ENCODE assay signal across 8 cellular contexts in the genomic region with DNA sequence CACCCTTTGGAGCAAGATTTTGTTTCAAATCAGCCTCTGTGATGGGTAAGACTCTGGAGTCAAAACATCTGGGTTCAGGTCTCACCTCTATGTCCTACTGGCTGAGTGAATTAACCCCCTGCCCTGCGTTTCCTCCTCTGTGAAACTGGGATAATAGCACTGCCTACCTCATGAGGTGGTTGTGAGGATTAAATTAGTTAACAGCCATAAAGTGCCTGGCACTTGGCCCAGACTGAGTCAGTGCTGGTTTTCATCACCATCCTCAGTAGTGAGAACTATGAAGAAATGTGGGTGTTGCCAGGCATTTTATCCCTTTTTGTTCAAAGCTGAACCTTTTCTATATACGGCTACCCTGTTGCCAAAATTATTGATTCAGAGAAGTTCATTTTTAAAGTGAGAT. TPM values are rescaled to one million over a fixed set of nuclear protein-coding genes. Genes with fewer than 3 reads are reported as not detected.
DNase-seq lines count a peak whose midpoint lies in the region; ATAC-seq, FAIRE-seq and TF ChIP-seq lines count a peak whose summit lies in the region.

No MANE protein-coding gene starts in this region.

- 0 out of 2 replicates have a peak overlapping the region, but pooled peaks have one; percentile 19 for H3K4me2 ChIP-seq in HCT116 (ENCODE audit: low read length)

- no peak overlapping the region for H3K27ac Mint-ChIP-seq in nephron progenitor cell

- no peaks in the 10 kb centered on the region for H3K4me1 Mint-ChIP-seq in nephron progenitor cell

- H3K4me3 ChIP-seq in HCT116 (replicated peaks in 1 of 2; ENCODE audit: low read depth in 1 of 2, low read length in 2 of 2) (no peak overlapping the region), body of pancreas (no peak overlapping the region), left lung (no peak overlapping the region)

- no peak for FAIRE-seq in GM12892 (lab: Jason Lieb, UNC)

- no peak overlapping the region for H3K4me3 Mint-ChIP-seq in nephron progenitor cell

- H3K9me3 Mint-ChIP-seq in nephron progenitor cell, result no peaks in the 10 kb centered on the region

- no peaks in the 10 kb centered on the region for H3K9me3 ChIP-seq in HCT116 (ENCODE audit: control insufficient read depth in 1 of 2, insufficient read depth in 1 of 2, low read depth in 1 of 2, low read length in 2 of 2)
- no peaks in the 10 kb centered on the region for H3K9me3 ChIP-seq in body of pancreas
- H3K9me3 ChIP-seq in left lung, result no peaks in the 10 kb centered on the region

- H4K20me1 ChIP-seq in HCT116 (ENCODE audit: insufficient read depth), result no peaks in the 10 kb centered on the region

- TF ChIP-seq POLR2A in HCT116 (IDR thresholded peaks at IDR 0.05; ENCODE audit: borderline replicate concordance, extremely low read depth, insufficient read depth, insufficient read length) (no peak), body of pancreas (IDR thresholded peaks at IDR 0.05) (no peak), GM12892 (IDR thresholded peaks at IDR 0.05; ENCODE audit: low read depth, low read length) (no peak)

- H3K27me3 ChIP-seq in HCT116 (ENCODE audit: insufficient read depth, low read length), result no peaks in the 10 kb centered on the region
- H3K27me3 ChIP-seq in body of pancreas, result no peaks in the 10 kb centered on the region
- no peaks in the 10 kb centered on the region for H3K27me3 ChIP-seq in left lung

- RAD21 ChIA-PET in HCT116 (lab: Charles Lee; ENCODE audit: low non-redundant PET in 1 of 2, low total read pairs in 2 of 2, uncharacterized antibody in 2 of 2, unreplicated experiment in 2 of 2), result no interaction called here

- no peak for TF ChIP-seq CTCF in HCT116 (IDR thresholded peaks at IDR 0.05 in 2 of 3, conservative IDR thresholded peaks at IDR 0.05 in 1 of 3; ENCODE audit: borderline replicate concordance in 1 of 3, insufficient read depth in 1 of 3, low read depth in 2 of 3, low read length in 2 of 3)
- TF ChIP-seq CTCF in body of pancreas (IDR thresholded peaks at IDR 0.05), result no peak
- no peak for TF ChIP-seq CTCF in left lung (IDR thresholded peaks at IDR 0.05)
- no peak for TF ChIP-seq CTCF in nephron progenitor cell (IDR thresholded peaks at IDR 0.05)

- DNase-seq in AG08395 (ENCODE audit: low spot score), result peak; percentile 51
- DNase-seq in HCT116 (ENCODE audit: low read depth, low spot score), result peak; percentile 4
- DNase-seq in body of pancreas, result peak in 3 of 4 donors; percentile 10 to 51 (median 20)
- peak in 1 of 2 donors; percentile 71 for DNase-seq in left lung
- no peak for DNase-seq in GOT3 (lab: John Stamatoyannopoulos, UW)
- no peak for DNase-seq in nephron progenitor cell
- DNase-seq in NCI-H510A treated with DMSO at 0.1 percent for 48 hours (lab: John Stamatoyannopoulos, UW), result no peak
- no peak for DNase-seq in GM12892 (ENCODE audit: insufficient read length)

- CTCF ChIA-PET in HCT116 (lab: Charles Lee), result no interaction called here

- peaks cover 5% of the 10 kb centered on the region; the same call in 1 of the 2 replicates for H3K79me2 ChIP-seq in HCT116 (ENCODE audit: insufficient read depth, low read length)

- ATAC-seq in HCT116, result peak; percentile 36; the same call in 1 of the 2 replicates
- ATAC-seq in body of pancreas, result no peak
- ATAC-seq in left lung, result peak; percentile 80

- peaks cover 28 to 32% of the 10 kb centered on the region in 2 experiments for H3K36me3 ChIP-seq in HCT116 (ENCODE audit: control insufficient read depth in 1 of 2, insufficient read depth in 2 of 2, low read length in 2 of 2)
- H3K36me3 ChIP-seq in body of pancreas (replicated peaks in 1 of 2; ENCODE audit: insufficient read depth in 1 of 2, low read depth in 2 of 2), result peaks cover 0 to 17% of the 10 kb centered on the region in 2 donors
- H3K36me3 ChIP-seq in left lung, result peaks cover 0 to 61% of the 10 kb centered on the region in 2 donors

- no TSS peak for BruUV-seq in HCT116 (replicated peaks; lab: Mats Ljungman, UMichigan)

- H2AFZ ChIP-seq in HCT116 (ENCODE audit: low read depth, low read length, poor library complexity, severe bottlenecking), result no peak overlapping the region

- peaks cover 0 to 8% of the 10 kb centered on the region in 2 experiments; a peak in 2 of 4 replicates for H3K4me1 ChIP-seq in HCT116 (ENCODE audit: control insufficient read depth in 1 of 2, insufficient read depth in 2 of 2, low read length in 2 of 2)
- H3K4me1 ChIP-seq in body of pancreas, result no peaks in the 10 kb centered on the region
- H3K4me1 ChIP-seq in left lung, result peaks cover 0 to 15% of the 10 kb centered on the region in 2 donors

- no peak overlapping the region for H3K27ac ChIP-seq in HCT116 (ENCODE audit: low read depth, low read length)
- H3K27ac ChIP-seq in body of pancreas, result no peak overlapping the region
- no peak overlapping the region for H3K27ac ChIP-seq in left lung

- H3K9me2 ChIP-seq in HCT116 (ENCODE audit: insufficient read depth), result no peaks in the 10 kb centered on the region

- POLR2A ChIA-PET in HCT116 (lab: Charles Lee), result no interaction called here

- H3K9ac ChIP-seq in HCT116 (ENCODE audit: low read length), result no peak overlapping the region

- no peak for TF ChIP-seq RAD21 in HCT116 (IDR thresholded peaks at IDR 0.05; ENCODE audit: low read depth)

- 73 to 78% methylated on average over 2 of the region's 2 CpGs for WGBS in body of pancreas, 2 donors

- H3K36me3 Mint-ChIP-seq in nephron progenitor cell (ENCODE audit: low read depth), result peaks cover 64% of the 10 kb centered on the region

- intact Hi-C loops in HCT116 (cut with micrococcal nuclease) (no loop called here), body of pancreas (cut with DNase I) (no loop called here), left lung (cut with DNase I) (no loop called here)

- H3K27me3 Mint-ChIP-seq in nephron progenitor cell (ENCODE audit: low read depth, poor library complexity), result no peaks in the 10 kb centered on the region

TF ChIP-seq in HCT116, 20 proteins besides CTCF, POLR2A, EP300 and RAD21:
- TF ChIP-seq SRF (IDR thresholded peaks at IDR 0.05; ENCODE audit: low read depth), result no peak
- no peak for TF ChIP-seq SIN3A (IDR thresholded peaks at IDR 0.05; ENCODE audit: low read depth)
- no peak for TF ChIP-seq FOSL1 (IDR thresholded peaks at IDR 0.05; ENCODE audit: low read depth)

RNA-seq across cellular contexts. Expression of gene EIF2AK4, which starts 36.0 kb away (rescaled TPM):
- 42.8 TPM for total RNA-seq in HCT116 (2021; ENCODE audit: unreplicated experiment)
- polyA plus RNA-seq in HCT116 (2012), result 20.6 and 25.4 TPM in 2 replicates
- 10 to 100 TPM; 20.8 to 22.3 TPM for total RNA-seq in body of pancreas
- total RNA-seq in left lung, result 10 to 100 TPM; 38.3 to 40.3 TPM
- 31.0 TPM for polyA plus RNA-seq in GM12892 (2012; ENCODE audit: missing spikeins)

RNA-seq across cellular contexts. Expression of gene GPR176, which starts 49.8 kb away (rescaled TPM):
- total RNA-seq in HCT116 (2021; ENCODE audit: unreplicated experiment) (1.7 TPM), body of pancreas (1 to 10 TPM in 1 of 2 donors, not detected in 1; 4.7 TPM), left lung (1 to 10 TPM; 4.9 to 6.6 TPM)
- 0.51 and 0.87 TPM in 2 replicates for polyA plus RNA-seq in HCT116 (2012)
- 0.55 TPM for polyA plus RNA-seq in GM12892 (2012; ENCODE audit: missing spikeins)

Comparison
In these comparisons a context has a peak if more than half of its experiments do, and no peak if none do; other contexts are left out.
1. DNase-seq: peak in AG08395 (single experiment), HCT116 (single experiment) and body of pancreas (3 of 4); none in GOT3 (single experiment), nephron progenitor cell (single experiment), NCI-H510A treated with DMSO at 0.1 percent for 48 hours (single experiment) and GM12892 (single experiment).